8 cellular contexts compared by ENCODE assay signal in genomic region chr22:27866136-27867091, GRCh38. TPM values are rescaled to one million over a fixed set of nuclear protein-coding genes. Genes with fewer than 3 reads are reported as not detected.
DNase-seq lines count a peak whose midpoint lies in the region; ATAC-seq and TF ChIP-seq lines count a peak whose summit lies in the region.
"Had no signal": no experiment of that assay in that cellular context is flagged by ENCODE, and none has a peak within 500 bp of the region (broad histone marks: within the 10 kb centered on the region; RNA-seq: fewer than 3 reads in every experiment).

No MANE protein-coding gene starts in this region.

- H2AFZ ChIP-seq in IMR-90 (replicated peaks; ENCODE audit: low read length, poor library complexity) = no peak overlapping the region

- TF ChIP-seq POLR2A in IMR-90 (IDR thresholded peaks at IDR 0.05; ENCODE audit: low read depth, low read length) = no peak
- TF ChIP-seq POLR2A in thyroid gland (IDR thresholded peaks at IDR 0.05) = no peak

- H3K4me3 ChIP-seq in IMR-90 (ENCODE audit: insufficient read depth, low read depth, low read length) (no peak overlapping the region), brain microvascular endothelial cell (ENCODE audit: low read depth, low read length) (no peak overlapping the region), thyroid gland (replicated peaks in 1 of 3) (no peak overlapping the region), HAP-1 (no peak overlapping the region)

- peaks cover 4% of the 10 kb centered on the region for H4K20me1 ChIP-seq in IMR-90 (ENCODE audit: insufficient read depth, low read length)

- H4K8ac ChIP-seq in IMR-90 (ENCODE audit: low read depth in 2 of 2, low read length in 2 of 2) = peak overlapping the region; percentile 87 to 98; a peak in 3 of 4 replicates

- in situ Hi-C loops in IMR-90 (cut with MboI; ENCODE audit: low sequenced_read_pairs) (no loop called here), brain microvascular endothelial cell (cut with HindIII; ENCODE audit: low pct_ligation_motif_present, low sequenced_read_pairs) (no loop called here), HAP-1 (cut with MboI; ENCODE audit: low sequenced_read_pairs) (no loop called here)

- TF ChIP-seq CTCF in IMR-90 (conservative IDR thresholded peaks at IDR 0.05; ENCODE audit: low read depth, low read length) (no peak), brain microvascular endothelial cell (IDR thresholded peaks at IDR 0.05; ENCODE audit: low read depth, low read length, missing control alignments) (no peak), thyroid gland (IDR thresholded peaks at IDR 0.05) (no peak)

- no peaks in the 10 kb centered on the region for H3K27me3 Mint-ChIP-seq in immature natural killer cell (ENCODE audit: low read depth in 3 of 3)

- H3K4me1 ChIP-seq in IMR-90 (ENCODE audit: control insufficient read depth, insufficient read depth, low read length) = peaks cover 36% of the 10 kb centered on the region
- peaks cover 21 to 38% of the 10 kb centered on the region in 2 donors for H3K4me1 ChIP-seq in thyroid gland
- H3K4me1 ChIP-seq in HAP-1 = no peaks in the 10 kb centered on the region

- peak overlapping the region; percentile 87 for H3K4me2 ChIP-seq in IMR-90 (ENCODE audit: low read depth, low read length)

- H4K91ac ChIP-seq in IMR-90 (ENCODE audit: insufficient read depth, low read depth, low read length) = peak overlapping the region; percentile 99

- H3K23ac ChIP-seq in IMR-90 (ENCODE audit: low read depth, low read length) = peak overlapping the region; percentile 98

- WGBS in IMR-90 (ENCODE audit: extremely low coverage in 2 of 2, insufficient read length in 1 of 2), 2 experiments = no CpG with 5 or more reads among the region's 7 CpGs
- WGBS in thyroid gland, 2 donors = 71 to 79% methylated on average over 7 of the region's 7 CpGs

- no peak overlapping the region for H2AK9ac ChIP-seq in IMR-90 (replicated peaks; ENCODE audit: low read depth, low read length, poor library complexity)

- H3K36me3 Mint-ChIP-seq in immature natural killer cell = peaks cover 8 to 19% (median 16%) of the 10 kb centered on the region in 3 donors

- H2BK5ac ChIP-seq in IMR-90 (ENCODE audit: low read depth, low read length, poor library complexity, severe bottlenecking) = peak overlapping the region; percentile 100

- peak overlapping the region; percentile 100; the same call in 1 of the 2 replicates for H3K27ac ChIP-seq in IMR-90 (ENCODE audit: insufficient read depth, low read length)
- H3K27ac ChIP-seq in brain microvascular endothelial cell = peak overlapping the region; percentile 85
- peak overlapping the region; percentile 37 to 85 (median 79) for H3K27ac ChIP-seq in thyroid gland

- peaks cover 15% of the 10 kb centered on the region for H3K9me1 ChIP-seq in IMR-90 (ENCODE audit: insufficient read depth, low read length)

- intact Hi-C loops in IMR-90 (cut with micrococcal nuclease) (loop anchor here (5.0 to 10.0 kb wide), 2 partner anchors 64 to 972 kb away; partner anchors contain the start of gene MN1), thyroid gland (cut with DNase I) (no loop called here)

- H3K36me3 ChIP-seq in IMR-90 (ENCODE audit: control insufficient read depth, insufficient read depth, low read length) (peaks cover 10% of the 10 kb centered on the region; the same call in 1 of the 2 replicates), brain microvascular endothelial cell (replicated peaks) (peaks cover 7% of the 10 kb centered on the region), thyroid gland (no peaks in the 10 kb centered on the region), HAP-1 (replicated peaks) (peaks cover 34% of the 10 kb centered on the region)

- H3K9me3 ChIP-seq in IMR-90 (ENCODE audit: control insufficient read depth, insufficient read depth, low read length) (no peaks in the 10 kb centered on the region), thyroid gland (no peaks in the 10 kb centered on the region), HAP-1 (no peaks in the 10 kb centered on the region)

- peaks cover 12 to 36% of the 10 kb centered on the region in 2 donors for H3K4me1 Mint-ChIP-seq in immature natural killer cell

- H2BK120ac ChIP-seq in IMR-90 (ENCODE audit: low read depth, low read length) = peak overlapping the region; percentile 99

- H3K18ac ChIP-seq in IMR-90 (ENCODE audit: low read depth, low read length) = peak overlapping the region; percentile 100

- peak overlapping the region; percentile 100; the same call in 1 of the 3 replicates for H2BK15ac ChIP-seq in IMR-90 (ENCODE audit: low read depth, low read length)

- peak overlapping the region; percentile 100 for H4K5ac ChIP-seq in IMR-90 (ENCODE audit: low read depth, low read length)

- H3K27me3 ChIP-seq in IMR-90 (ENCODE audit: control insufficient read depth, insufficient read depth, low read length) (no peaks in the 10 kb centered on the region), brain microvascular endothelial cell (replicated peaks) (no peaks in the 10 kb centered on the region), thyroid gland (no peaks in the 10 kb centered on the region), HAP-1 (ENCODE audit: low read depth) (no peaks in the 10 kb centered on the region)

- no peak for TF ChIP-seq RAD21 in IMR-90 (IDR thresholded peaks at IDR 0.05; ENCODE audit: low read length)

- peak overlapping the region; percentile 45; the same call in 1 of the 2 replicates for H2AK5ac ChIP-seq in IMR-90 (ENCODE audit: low read depth, low read length)

- POLR2A ChIA-PET in IMR-90 (lab: Charles Lee; ENCODE audit: unreplicated experiment) = no interaction called here

- peak overlapping the region; percentile 81; the same call in 1 of the 2 replicates for H3K9ac ChIP-seq in IMR-90 (ENCODE audit: low read depth, low read length)

- H3K4me3 Mint-ChIP-seq in immature natural killer cell = no peak overlapping the region

- H2BK20ac ChIP-seq in IMR-90 (ENCODE audit: low read depth, low read length) = peak overlapping the region; percentile 99

- peak overlapping the region; percentile 95 for H3K56ac ChIP-seq in IMR-90 (ENCODE audit: extremely low read depth, insufficient read depth, low read length)

- CTCF ChIA-PET in IMR-90 (lab: Yijun Ruan, JAX) = interaction anchor here (1.3 kb wide), 1 partner anchor 15 kb away, joined by 3 read pairs; no protein-coding TSS in a partner anchor

- no TSS peak for BruUV-seq in IMR-90 (replicated peaks; lab: Mats Ljungman, UMichigan)

- DNase-seq in IMR-90 (peak; percentile 99), brain microvascular endothelial cell (no peak), left kidney (ENCODE audit: low read depth, low spot score) (peak; percentile 80), thyroid gland (peak in 1 of 2 donors; percentile 10), HAP-1 (ENCODE audit: low spot score in 2 of 2) (no peak), immature natural killer cell (no peak), DMS114 treated with DMSO at 0.1 percent for 48 hours (lab: John Stamatoyannopoulos, UW; ENCODE audit: unreplicated experiment) (no peak)
- DNase-seq: NCI-H1694 had no signal

- no peaks in the 10 kb centered on the region for H3K9me3 Mint-ChIP-seq in immature natural killer cell

- ATAC-seq in IMR-90 (ENCODE audit: low read depth) = peak; percentile 88

- dilution Hi-C loops in IMR-90 (cut with HindIII; ENCODE audit: low sequenced_read_pairs, unreplicated experiment) = no loop called here

- peak overlapping the region; percentile 99 for H3K4ac ChIP-seq in IMR-90 (ENCODE audit: low read depth, low read length)

- H3K79me1 ChIP-seq in IMR-90 (ENCODE audit: low read depth in 1 of 2, low read length in 2 of 2) = peaks cover 54 to 63% of the 10 kb centered on the region in 2 experiments

- peak overlapping the region; percentile 94 for H3K14ac ChIP-seq in IMR-90 (replicated peaks; ENCODE audit: low read depth, low read length)

- H3K27ac Mint-ChIP-seq in immature natural killer cell = peak overlapping the region in 1 of 6 donors; percentile 41

TF ChIP-seq in IMR-90, 13 proteins besides CTCF, POLR2A, EP300 and RAD21:
- peak; percentile 45; the same call in 1 of the 2 replicates for TF ChIP-seq BHLHE40 (IDR thresholded peaks at IDR 0.05; ENCODE audit: low read depth, low read length)
- peak; percentile 33; the same call in 1 of the 2 replicates for TF ChIP-seq NFE2L2 (IDR thresholded peaks at IDR 0.05; ENCODE audit: low read depth, low read length)
- peak; percentile 97 for TF ChIP-seq FOS (IDR thresholded peaks at IDR 0.05; ENCODE audit: low read depth, low read length)
- peak; percentile 94 for TF ChIP-seq CEBPB (IDR thresholded peaks at IDR 0.05; ENCODE audit: low read depth, low read length)
- TF ChIP-seq USF2 (IDR thresholded peaks at IDR 0.05; ENCODE audit: low read depth, low read length) = no peak
TF ChIP-seq in IMR-90: peak in this region for 4.

RNA-seq across cellular contexts. Expression of gene PITPNB, which starts 52.6 kb away (rescaled TPM):
- 19.7 and 29.2 TPM in 2 replicates for total RNA-seq in IMR-90 (2012; rRNA removed)
- 43.3 and 54.5 TPM in 2 replicates for polyA plus RNA-seq in IMR-90 (2012; rRNA removed)
- polyA plus RNA-seq in IMR-90 (2012; cell fraction: cytosol; rRNA removed) = 12.1 and 20.1 TPM in 2 replicates
- 9.3 and 56.7 TPM in 2 replicates for polyA plus RNA-seq in IMR-90 (2012; cell fraction: nucleus; rRNA removed; ENCODE audit: low replicate concordance)
- total RNA-seq in thyroid gland = 10 to 100 TPM; 30.7 to 54.4 (median 42.6) TPM
- 10 to 100 TPM; 46.1 to 78.1 (median 66.7) TPM for polyA plus RNA-seq in immature natural killer cell

Comparison
In these comparisons a context has a peak if more than half of its experiments do, and no peak if none do; other contexts are left out.
1. DNase-seq: peak in IMR-90 (single experiment) and left kidney (single experiment); none in brain microvascular endothelial cell (single experiment), HAP-1 (0 of 2), immature natural killer cell (0 of 3) and DMS114 treated with DMSO at 0.1 percent for 48 hours (single experiment).
2. Peak in every context shown above with its lines, with median percentiles within 50 percentile points of each other: H3K27ac ChIP-seq.